In genomic region chr20:4973330-4974097, GRCh38 we compare ENCODE assay signal across 1 cellular context.
TF ChIP-seq lines count a peak whose summit lies in the region.

No MANE protein-coding gene starts in this region.

TF ChIP-seq in HEK293, 187 proteins besides CTCF, POLR2A, EP300 and RAD21 (continued from another document and continues in another):
- TF ChIP-seq PRDM10 (tag by site-specific recombination; IDR thresholded peaks at IDR 0.05) (0 out of 2 replicates have a peak, but pooled peaks have one; percentile 29), ZNF24 (tag by site-specific recombination; IDR thresholded peaks at IDR 0.05) (no peak), ZNF704 (tag by site-specific recombination; IDR thresholded peaks at IDR 0.05) (no peak), ZNF223 (tag by site-specific recombination; IDR thresholded peaks at IDR 0.05) (no peak), ZNF747 (tag by site-specific recombination; IDR thresholded peaks at IDR 0.05) (no peak), ZNF140 (tag by site-specific recombination; IDR thresholded peaks at IDR 0.05) (no peak), ZNF514 (tag by site-specific recombination; IDR thresholded peaks at IDR 0.05) (no peak), ZNF211 (tag by site-specific recombination; IDR thresholded peaks at IDR 0.05; ENCODE audit: low read depth) (no peak), MYNN (tag by site-specific recombination; IDR thresholded peaks at IDR 0.05; ENCODE audit: borderline replicate concordance) (no peak), IKZF3 (tag by site-specific recombination; IDR thresholded peaks at IDR 0.05) (no peak), ZNF621 (tag by site-specific recombination; IDR thresholded peaks at IDR 0.05) (no peak), SALL2 (tag by site-specific recombination; IDR thresholded peaks at IDR 0.05; ENCODE audit: borderline replicate concordance) (no peak), ZNF624 (tag by site-specific recombination; IDR thresholded peaks at IDR 0.05) (no peak), GLI2 (tag by site-specific recombination; IDR thresholded peaks at IDR 0.05; ENCODE audit: borderline replicate concordance, low read depth) (no peak), ZNF792 (tag by site-specific recombination; IDR thresholded peaks at IDR 0.05) (no peak), KLF1 (tag by site-specific recombination; IDR thresholded peaks at IDR 0.05) (no peak), ZBTB17 (tag by site-specific recombination; IDR thresholded peaks at IDR 0.05) (peak; percentile 39; the same call in 1 of the 2 replicates), ZNF138 (tag by site-specific recombination; IDR thresholded peaks at IDR 0.05; ENCODE audit: borderline replicate concordance) (no peak), ZNF473 (tag by site-specific recombination; IDR thresholded peaks at IDR 0.05) (no peak), KLF8 (tag by site-specific recombination; IDR thresholded peaks at IDR 0.05) (no peak), ZNF488 (tag by site-specific recombination; IDR thresholded peaks at IDR 0.05) (no peak), RBAK (tag by site-specific recombination; IDR thresholded peaks at IDR 0.05) (no peak), ZBTB44 (tag by site-specific recombination; IDR thresholded peaks at IDR 0.05) (no peak), ZNF416 (tag by site-specific recombination; IDR thresholded peaks at IDR 0.05) (no peak), ZBTB49 (tag by site-specific recombination; IDR thresholded peaks at IDR 0.05; ENCODE audit: low read depth) (no peak), ZNF510 (tag by site-specific recombination; IDR thresholded peaks at IDR 0.05; ENCODE audit: insufficient replicate concordance) (no peak), ZNF645 (tag by site-specific recombination; IDR thresholded peaks at IDR 0.05) (no peak), ZSCAN30 (tag by site-specific recombination; IDR thresholded peaks at IDR 0.05) (no peak), ELK4 (IDR thresholded peaks at IDR 0.05; ENCODE audit: borderline replicate concordance, low read depth, low read length) (no peak), ZNF830 (tag by site-specific recombination; IDR thresholded peaks at IDR 0.05; ENCODE audit: low read depth) (no peak), AEBP2 (tag by site-specific recombination; IDR thresholded peaks at IDR 0.05; ENCODE audit: borderline replicate concordance) (no peak), HOXC10 (CRISPR knock-in tag; IDR thresholded peaks at IDR 0.05) (no peak), ZNF132 (tag by site-specific recombination; IDR thresholded peaks at IDR 0.05; ENCODE audit: borderline replicate concordance) (no peak), ZNF214 (tag by site-specific recombination; IDR thresholded peaks at IDR 0.05; ENCODE audit: borderline replicate concordance) (no peak), ZNF629 (tag by site-specific recombination; IDR thresholded peaks at IDR 0.05) (0 out of 2 replicates have a peak, but pooled peaks have one; percentile 28), ZNF843 (tag by site-specific recombination; IDR thresholded peaks at IDR 0.05) (no peak), ZNF664 (tag by site-specific recombination; IDR thresholded peaks at IDR 0.05) (peak; percentile 96), ZBTB21 (tag by site-specific recombination; IDR thresholded peaks at IDR 0.05) (no peak), ZNF837 (tag by site-specific recombination; IDR thresholded peaks at IDR 0.05) (no peak), ZBTB7A (tag by site-specific recombination; IDR thresholded peaks at IDR 0.05; ENCODE audit: low read depth) (no peak), PRDM4 (tag by site-specific recombination; IDR thresholded peaks at IDR 0.05) (peak; percentile 84), ZNF280D (tag by site-specific recombination; IDR thresholded peaks at IDR 0.05) (no peak), ZBTB48 (tag by site-specific recombination; IDR thresholded peaks at IDR 0.05) (no peak), ZNF175 (tag by site-specific recombination; IDR thresholded peaks at IDR 0.05) (no peak)
